9 cellular contexts compared by ENCODE assay signal in the genomic region with DNA sequence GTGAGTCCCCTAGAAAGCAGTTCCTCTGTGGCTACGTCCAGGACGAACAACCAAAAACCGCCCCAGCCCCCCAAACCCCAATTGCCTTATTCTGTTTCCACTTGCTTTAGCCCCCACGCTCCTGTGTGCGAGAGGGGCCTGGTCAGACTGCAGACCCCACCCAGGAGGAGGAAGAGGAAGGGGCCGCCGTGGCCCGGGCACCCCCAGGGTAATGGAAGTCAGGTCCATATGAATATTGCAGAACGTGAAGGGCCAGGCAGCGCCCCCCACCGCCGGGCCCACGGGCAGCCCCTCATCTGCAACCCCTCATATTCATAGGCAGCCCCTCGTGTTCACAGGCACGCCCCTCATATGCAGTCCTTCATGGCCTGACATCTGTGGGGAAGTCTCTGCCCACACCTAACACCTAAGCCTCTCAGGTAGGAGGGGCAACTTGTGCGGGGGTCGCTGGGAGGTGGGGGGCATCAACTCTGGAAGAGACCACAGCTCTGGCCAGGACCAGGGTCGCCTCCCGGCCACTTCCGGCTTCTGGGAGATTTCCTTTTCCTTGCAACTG. TPM values are rescaled to one million over a fixed set of nuclear protein-coding genes. Genes with fewer than 3 reads are reported as not detected.
A peak's percentile ranks its signal among the peaks of the same experiment; 100 is the strongest.
DNase-seq lines count a peak whose midpoint lies in the region; TF ChIP-seq lines count a peak whose summit lies in the region.
"Had no signal": no experiment of that assay in that cellular context is flagged by ENCODE, and none has a peak within 500 bp of the region (broad histone marks: within the 10 kb centered on the region; RNA-seq: fewer than 3 reads in every experiment).

No MANE protein-coding gene starts in this region.

- H3K9me3 ChIP-seq in WERI-Rb-1 (ENCODE audit: severe bottlenecking): peaks cover 5% of the 10 kb centered on the region

- H3K27me3 Mint-ChIP-seq in glutamatergic neuron (ENCODE audit: unreplicated experiment): peaks cover 16% of the 10 kb centered on the region

- DNase-seq in NCI-H1417 (lab: John Stamatoyannopoulos, UW): peak in 2 of 3 experiments; percentile 45 to 54
- DNase-seq in NCI-H1417 treated with DMSO at 0.1 percent for 48 hours (lab: John Stamatoyannopoulos, UW): no peak
- DNase-seq in WERI-Rb-1: no peak
- DNase-seq in glutamatergic neuron: no peak
- DNase-seq in skeletal muscle cell (ENCODE audit: low read depth): no peak
- DNase-seq in NCI-H82 treated with DMSO at 0.1 percent for 48 hours (lab: John Stamatoyannopoulos, UW; ENCODE audit: unreplicated experiment): no peak
- DNase-seq in NCI-H1436 (lab: John Stamatoyannopoulos, UW): no peak
- no peak for DNase-seq in activated CD8-positive, alpha-beta memory T cell treated with anti-CD3 and anti-CD28 coated beads, Interleukin-2, amount 50 U/mL, for 48 hours

- H3K4me1 Mint-ChIP-seq in glutamatergic neuron (ENCODE audit: low read depth, unreplicated experiment): peaks cover 16% of the 10 kb centered on the region

- H3K4me3 ChIP-seq in WERI-Rb-1 (ENCODE audit: low read depth, low read length) (peak overlapping the region; percentile 45), skeletal muscle cell (ENCODE audit: low read depth, low read length) (peak overlapping the region; percentile 49)

- peaks cover 82% of the 10 kb centered on the region for H3K27me3 ChIP-seq in WERI-Rb-1 (ENCODE audit: insufficient read depth, low read depth, severe bottlenecking)

- TF ChIP-seq CTCF in WERI-Rb-1 (IDR thresholded peaks at IDR 0.05; ENCODE audit: low read depth, low read length) (no peak), glutamatergic neuron (IDR thresholded peaks at IDR 0.05; ENCODE audit: partially characterized antibody, unreplicated experiment) (no peak)

- no peak overlapping the region for H3K27ac ChIP-seq in WERI-Rb-1
- H3K27ac ChIP-seq: 22Rv1 had no signal

- no peaks in the 10 kb centered on the region for H3K36me3 ChIP-seq in WERI-Rb-1

- peaks cover 5% of the 10 kb centered on the region for H3K36me3 Mint-ChIP-seq in glutamatergic neuron (ENCODE audit: unreplicated experiment)

- H3K27ac Mint-ChIP-seq in glutamatergic neuron (ENCODE audit: unreplicated experiment): no peak overlapping the region

- peaks cover 6% of the 10 kb centered on the region for H3K9me3 Mint-ChIP-seq in glutamatergic neuron (ENCODE audit: unreplicated experiment)

- peak overlapping the region; percentile 80 for H3K4me3 Mint-ChIP-seq in glutamatergic neuron (ENCODE audit: unreplicated experiment)

RNA-seq across cellular contexts. Expression of gene PLEKHG4B, which starts 37.7 kb away (rescaled TPM):
- 49.4 TPM for total RNA-seq in glutamatergic neuron (ENCODE audit: unreplicated experiment)

Comparison
In these comparisons a context has a peak if more than half of its experiments do, and no peak if none do; other contexts are left out.
1. DNase-seq: peak in NCI-H1417 (2 of 3); none in NCI-H1417 treated with DMSO at 0.1 percent for 48 hours (single experiment), WERI-Rb-1 (single experiment), glutamatergic neuron (single experiment), skeletal muscle cell (single experiment), NCI-H82 treated with DMSO at 0.1 percent for 48 hours (single experiment), NCI-H1436 (single experiment) and activated CD8-positive, alpha-beta memory T cell treated with anti-CD3 and anti-CD28 coated beads, Interleukin-2, amount 50 U/mL, for 48 hours (single experiment).